ENCODE assay signal across 17 cellular contexts in genomic region chr19:13027557-13027956, GRCh38. TPM values are rescaled to one million over a fixed set of nuclear protein-coding genes. Genes with fewer than 3 reads are reported as not detected.
DNase-seq lines count a peak whose midpoint lies in the region; ATAC-seq and TF ChIP-seq lines count a peak whose summit lies in the region.
"Had no signal": no experiment of that assay in that cellular context is flagged by ENCODE, and none has a peak within 500 bp of the region (broad histone marks: within the 10 kb centered on the region; RNA-seq: fewer than 3 reads in every experiment).

No MANE protein-coding gene starts in this region.

- 43 to 66% (median 59%) methylated on average over 6 of the region's 6 CpGs for WGBS in stomach, 5 donors

- peaks cover 86 to 100% (median 95%) of the 10 kb centered on the region in 4 donors for H3K4me1 ChIP-seq in stomach

- ATAC-seq in GM18505 (IDR thresholded peaks at IDR 0.05; ENCODE audit: unreplicated experiment), result no peak
- ATAC-seq in GM19395 (IDR thresholded peaks at IDR 0.05; ENCODE audit: unreplicated experiment), result no peak
- ATAC-seq: naive thymus-derived CD8-positive, alpha-beta T cell had no signal

- H3K27ac ChIP-seq in VCaP (peak overlapping the region; percentile 100), stomach (peak overlapping the region; percentile 80 to 94 (median 91))

- DNase-seq in AG04449 (ENCODE audit: low read depth, low spot score), result no peak
- peak; percentile 35 for DNase-seq in fibroblast of the aortic adventitia (ENCODE audit: low read depth)
- DNase-seq in stomach, result no peak
- DNase-seq in GM03348 (ENCODE audit: low spot score), result no peak
- DNase-seq in NCI-H2227 treated with DMSO at 0.1 percent for 48 hours (lab: John Stamatoyannopoulos, UW), result no peak
- DNase-seq: activated CD4-positive, alpha-beta memory T cell treated with anti-CD3 and anti-CD28 coated beads, Interleukin-2, amount 10 ng/mL, durations not matched to agents 7 days and 5 days; H7; naive thymus-derived CD8-positive, alpha-beta T cell; NCI-H1105; NCI-H2171; NK-92 treated with Interleukin-12 subunit alpha and Interleukin-12 subunit beta, amount 100 ng/mL, for 24 hours; stimulated activated CD4-positive, alpha-beta T cell treated with anti-CD3 and anti-CD28 coated beads, Interleukin-4, amount 100 ng/mL, for 4 hours had no signal

- TF ChIP-seq CTCF in AG04449 (IDR thresholded peaks at IDR 0.05; ENCODE audit: insufficient read depth, low read length, missing control alignments) (no peak), VCaP (conservative IDR thresholded peaks at IDR 0.05) (no peak), fibroblast of the aortic adventitia (IDR thresholded peaks at IDR 0.05; ENCODE audit: insufficient read depth, low read length) (no peak), stomach (IDR thresholded peaks at IDR 0.05) (no peak)

- TF ChIP-seq POLR2A in stomach (IDR thresholded peaks at IDR 0.05), result no peak
- no peak for TF ChIP-seq POLR2A in GM18505 (IDR thresholded peaks at IDR 0.05; ENCODE audit: borderline replicate concordance, extremely low read depth, insufficient read depth, insufficient read length)

- H3K27me3 ChIP-seq in stomach, result no peaks in the 10 kb centered on the region

- POLR2A ChIA-PET in AG04449 (lab: Yijun Ruan, JAX), result no interaction called here

- H3K9me3 ChIP-seq in stomach, result no peaks in the 10 kb centered on the region

- TF ChIP-seq EP300 in stomach (IDR thresholded peaks at IDR 0.05), result no peak

- CTCF ChIA-PET in AG04449 (lab: Yijun Ruan, JAX), result interaction anchor here (1.1 to 15.0 kb wide), 5 partner anchors 16 to 42 kb away, joined by 4 to 427 read pairs (median 10); no protein-coding TSS in a partner anchor

- H3K36me3 ChIP-seq in stomach, result no peaks in the 10 kb centered on the region

- intact Hi-C loops in stomach (cut with DNase I; ENCODE audit: low total_unique reads), result no loop called here

- H3K4me3 ChIP-seq in AG04449 (ENCODE audit: low read depth, low read length) (peak overlapping the region; percentile 65), fibroblast of the aortic adventitia (ENCODE audit: low read depth, low read length) (peak overlapping the region; percentile 86), stomach (peak overlapping the region in 2 of 4 donors; percentile 38 to 55)

RNA-seq across cellular contexts. Expression of gene NFIX, which starts 32.3 kb away (rescaled TPM):
- total RNA-seq in fibroblast of the aortic adventitia (ENCODE audit: low replicate concordance) (68.0 and 160 TPM in 2 replicates), stomach (100 to 1,000 TPM in 1 of 5 donors, 10 to 100 TPM in 4; 14.0 to 183 (median 63.3) TPM)
- polyA plus RNA-seq in stomach, result 10 to 100 TPM; 11.5 to 45.0 (median 30.2) TPM

RNA-seq across cellular contexts. Expression of gene DAND5, which starts 58.2 kb away (rescaled TPM):
- 0.18 TPM in 1 of 2 replicates, not detected in the other for total RNA-seq in fibroblast of the aortic adventitia (ENCODE audit: low replicate concordance)
- under 1 TPM in 1 of 5 donors, not detected in 4; 0.58 TPM for total RNA-seq in stomach
- polyA plus RNA-seq in stomach, result under 1 TPM in 2 of 3 donors, not detected in 1; 0.12 to 0.13 TPM
- total RNA-seq: H7; naive thymus-derived CD8-positive, alpha-beta T cell; SK-MEL-5 had no signal
- polyA plus RNA-seq: IgD-negative memory B cell; naive thymus-derived CD8-positive, alpha-beta T cell had no signal
